8 cellular contexts compared by ENCODE assay signal in genomic region chr7:4682621-4683042, GRCh38. TPM values are rescaled to one million over a fixed set of nuclear protein-coding genes. Genes with fewer than 3 reads are reported as not detected.
DNase-seq lines count a peak whose midpoint lies in the region; ATAC-seq and TF ChIP-seq lines count a peak whose summit lies in the region.

No MANE protein-coding gene starts in this region.

- in situ Hi-C loops in ACHN (cut with HindIII; ENCODE audit: low pct_ligation_motif_present, low pct_unique_long_range_greater_than_20kb, low sequenced_read_pairs), result no loop called here

- TF ChIP-seq POLR2A in adrenal gland (IDR thresholded peaks at IDR 0.05), result peak in 1 of 2 donors; percentile 46

- CTCF ChIA-PET in RWPE1 (lab: Yijun Ruan, JAX), result interaction anchor here (0.6 to 2.2 kb wide), 3 partner anchors 40 to 92 kb away, joined by 3 to 10 read pairs (median 4); no protein-coding TSS in a partner anchor

- H3K27me3 ChIP-seq in adrenal gland, result no peaks in the 10 kb centered on the region
- H3K27me3 ChIP-seq in iPS DF 6.9 (ENCODE audit: control insufficient read depth, insufficient read depth, low read length), result peaks cover 6% of the 10 kb centered on the region; the same call in 1 of the 2 replicates
- H3K27me3 ChIP-seq in skeletal muscle tissue (ENCODE audit: control insufficient read depth in 3 of 3, insufficient read depth in 3 of 3, low read length in 3 of 3), result no peaks in the 10 kb centered on the region

- H3K9ac ChIP-seq in skeletal muscle tissue (ENCODE audit: low read depth in 1 of 3, low read length in 3 of 3), result peak overlapping the region; percentile 88 to 92 (median 89)

- H3K4me1 ChIP-seq in adrenal gland (replicated peaks in 1 of 2) (peaks cover 19 to 45% of the 10 kb centered on the region in 2 donors), iPS DF 6.9 (ENCODE audit: control insufficient read depth, insufficient read depth, low read length) (peaks cover 7% of the 10 kb centered on the region), skeletal muscle tissue (ENCODE audit: control insufficient read depth in 3 of 3, insufficient read depth in 3 of 3, low read length in 3 of 3) (peaks cover 17 to 19% (median 18%) of the 10 kb centered on the region in 3 donors)

- 1 to 2% (median 1%) methylated on average over 14 to 47 of the region's 47 CpGs; no CpG with 5 or more reads in 1 of the 4 donors for WGBS in adrenal gland, 4 donors
- no CpG with 5 or more reads among the region's 47 CpGs for WGBS in iPS DF 6.9 (ENCODE audit: insufficient coverage, insufficient read length)

- H3K9me3 ChIP-seq in adrenal gland (replicated peaks in 1 of 3), result no peaks in the 10 kb centered on the region
- no peaks in the 10 kb centered on the region for H3K9me3 ChIP-seq in iPS DF 6.9 (ENCODE audit: control insufficient read depth, insufficient read depth, low read length)
- H3K9me3 ChIP-seq in skeletal muscle tissue (ENCODE audit: control insufficient read depth in 3 of 3, low read length in 3 of 3), result no peaks in the 10 kb centered on the region

- no peak for TF ChIP-seq CTCF in RWPE1 (conservative IDR thresholded peaks at IDR 0.05; ENCODE audit: low read depth)
- no peak for TF ChIP-seq CTCF in adrenal gland (IDR thresholded peaks at IDR 0.05)

- POLR2A ChIA-PET in RWPE1 (lab: Yijun Ruan, JAX; ENCODE audit: low non-redundant PET), result no interaction called here

- H3K27ac ChIP-seq in RWPE1 (peak overlapping the region; percentile 99), adrenal gland (peak overlapping the region; percentile 82 to 97 (median 96)), iPS DF 6.9 (ENCODE audit: low read length) (no peak overlapping the region), skeletal muscle tissue (ENCODE audit: low read depth, low read length) (peak overlapping the region; percentile 93)

- intact Hi-C loops in adrenal gland (cut with DNase I), result loop anchor here (5.0 kb wide), 3 partner anchors 40 to 70 kb away; no protein-coding TSS in a partner anchor

- ATAC-seq in GM18861 (IDR thresholded peaks at IDR 0.05; ENCODE audit: unreplicated experiment), result peak; percentile 14
- peak; percentile 35 for ATAC-seq in HG03066 (IDR thresholded peaks at IDR 0.05; ENCODE audit: low read depth, unreplicated experiment)

- H3K36me3 ChIP-seq in adrenal gland (replicated peaks in 1 of 2), result no peaks in the 10 kb centered on the region
- no peaks in the 10 kb centered on the region for H3K36me3 ChIP-seq in iPS DF 6.9 (ENCODE audit: control insufficient read depth, insufficient read depth, low read length)
- peaks cover 0 to 4% (median 0%) of the 10 kb centered on the region in 3 donors for H3K36me3 ChIP-seq in skeletal muscle tissue (ENCODE audit: control insufficient read depth in 3 of 3, insufficient read depth in 3 of 3, low read length in 3 of 3)

- DNase-seq in ACHN, result peak; percentile 61
- DNase-seq in RWPE1 (ENCODE audit: low spot score), result no peak
- peak in 6 of 7 donors; percentile 45 to 79 (median 64) for DNase-seq in adrenal gland
- no peak for DNase-seq in iPS DF 6.9 (ENCODE audit: low read depth, low spot score)
- no peak for DNase-seq in NCI-H345 treated with DMSO at 0.1 percent for 48 hours (lab: John Stamatoyannopoulos, UW; ENCODE audit: unreplicated experiment)

- H3K4me3 ChIP-seq in adrenal gland, result peak overlapping the region; percentile 48 to 98 (median 66)
- peak overlapping the region; percentile 41; the same call in 1 of the 2 replicates for H3K4me3 ChIP-seq in iPS DF 6.9 (ENCODE audit: low read length)
- H3K4me3 ChIP-seq in skeletal muscle tissue (ENCODE audit: low read length in 3 of 3), result peak overlapping the region; percentile 83 to 88 (median 87)

RNA-seq across cellular contexts. Expression of gene FOXK1, which starts 0.5 kb away (rescaled TPM):
- 10 to 100 TPM; 28.4 to 63.1 (median 42.5) TPM for total RNA-seq in adrenal gland
- polyA plus RNA-seq in adrenal gland, result 10 to 100 TPM in 1 of 3 donors, 1 to 10 TPM in 2; 4.8 to 21.3 (median 9.0) TPM
- total RNA-seq in skeletal muscle tissue, result 17.2 TPM

Comparison
In these comparisons a context has a peak if more than half of its experiments do, and no peak if none do; other contexts are left out.
1. DNase-seq: peak in ACHN (single experiment) and adrenal gland (6 of 7); none in RWPE1 (single experiment), iPS DF 6.9 (single experiment) and NCI-H345 treated with DMSO at 0.1 percent for 48 hours (single experiment).
2. Peak in every context shown above with its lines, with median percentiles within 50 percentile points of each other: H3K4me3 ChIP-seq.